ENCODE assay signal across 8 cellular contexts in the genomic region with DNA sequence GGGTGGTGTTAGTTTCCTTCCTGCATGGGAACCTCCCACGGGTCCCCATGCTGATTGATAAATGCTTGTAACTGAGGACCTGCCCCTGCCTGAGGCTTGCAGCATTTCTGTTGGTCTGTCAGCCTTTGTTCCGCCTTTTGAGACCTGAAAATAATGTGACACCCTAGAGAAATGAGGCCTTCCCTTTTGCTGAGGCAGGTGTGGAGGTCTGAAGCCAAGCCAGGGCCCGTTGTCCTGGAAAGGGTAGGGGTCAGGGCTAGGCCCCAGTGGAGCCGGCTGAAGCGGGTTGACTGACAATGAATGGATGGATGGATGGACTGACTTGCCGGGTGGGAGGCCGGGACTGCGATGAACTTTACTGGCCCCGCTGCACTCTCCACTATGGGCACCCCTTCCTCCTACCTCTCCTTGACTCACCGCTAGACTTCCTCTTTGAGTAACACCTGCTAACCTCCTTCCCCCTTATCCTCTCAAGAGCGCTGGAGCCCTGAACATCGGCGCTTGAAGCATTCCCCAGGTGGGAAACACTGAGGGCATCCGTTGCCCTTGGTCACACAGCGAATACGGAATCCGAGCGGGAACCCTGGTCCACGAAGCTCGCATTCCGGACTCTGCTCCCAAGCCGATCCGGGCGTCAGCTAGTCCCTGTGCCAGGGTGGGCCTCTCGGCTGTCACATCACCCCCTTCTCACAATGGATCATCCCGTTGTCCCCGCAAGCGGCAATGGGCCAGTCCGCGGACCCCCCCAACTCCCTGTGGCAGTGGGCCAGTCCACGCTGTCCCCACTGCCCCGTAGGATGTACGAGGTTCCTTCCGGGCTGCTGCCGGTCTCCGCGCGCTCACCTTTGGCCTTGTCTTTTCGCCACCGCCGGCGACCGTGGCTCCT. TPM values are rescaled to one million over a fixed set of nuclear protein-coding genes. Genes with fewer than 3 reads are reported as not detected.
DNase-seq lines count a peak whose midpoint lies in the region; ATAC-seq and TF ChIP-seq lines count a peak whose summit lies in the region.

No MANE protein-coding gene starts in this region.

- peak overlapping the region; percentile 89 for H3K4me3 Mint-ChIP-seq in T-helper 1 cell treated with Interleukin-12 subunit alpha and Interleukin-12 subunit beta and Interleukin-4 antibody, amounts not matched to agents 30 μg/mL and 1 μg/mL, for 36 hours
- H3K4me3 Mint-ChIP-seq in brain: peak overlapping the region; percentile 92 to 100 (median 99)
- H3K4me3 Mint-ChIP-seq in immature natural killer cell: peak overlapping the region; percentile 90 to 98 (median 97)

- peaks cover 28% of the 10 kb centered on the region for H3K4me1 Mint-ChIP-seq in T-helper 1 cell treated with Interleukin-12 subunit alpha and Interleukin-12 subunit beta and Interleukin-4 antibody, amounts not matched to agents 30 μg/mL and 1 μg/mL, for 36 hours (ENCODE audit: low read depth)
- H3K4me1 Mint-ChIP-seq in brain (peaks cover 69% of the 10 kb centered on the region), immature natural killer cell (peaks cover 34 to 45% of the 10 kb centered on the region in 2 donors)

- ATAC-seq in HG03378 (IDR thresholded peaks at IDR 0.05; ENCODE audit: unreplicated experiment): peak; percentile 28

- H3K27ac Mint-ChIP-seq in T-helper 1 cell treated with Interleukin-12 subunit alpha and Interleukin-12 subunit beta and Interleukin-4 antibody, amounts not matched to agents 30 μg/mL and 1 μg/mL, for 36 hours: peak overlapping the region; percentile 82
- H3K27ac Mint-ChIP-seq in brain: peak overlapping the region; percentile 64 to 98 (median 96)
- H3K27ac Mint-ChIP-seq in immature natural killer cell: peak overlapping the region; percentile 80 to 95 (median 86)

- DNase-seq in AG08395 (ENCODE audit: low spot score) (peak; percentile 20), GM19240 (ENCODE audit: insufficient read length, low spot score) (peak; percentile 38), immature natural killer cell (no peak), GM03348 (ENCODE audit: low spot score) (no peak)
- peak in 3 of 4 experiments; percentile 12 to 27 (median 25) for DNase-seq in stimulated activated CD4-positive, alpha-beta T cell treated with anti-CD3 and anti-CD28 coated beads, Interleukin-1b, Interleukin-23, amount 100 ng/mL, for 24 hours (ENCODE audit: low read depth in 4 of 4, low spot score in 1 of 4)

- TF ChIP-seq CTCF in brain (conservative IDR thresholded peaks at IDR 0.05): no peak

- peaks cover 3% of the 10 kb centered on the region for H3K36me3 Mint-ChIP-seq in T-helper 1 cell treated with Interleukin-12 subunit alpha and Interleukin-12 subunit beta and Interleukin-4 antibody, amounts not matched to agents 30 μg/mL and 1 μg/mL, for 36 hours (ENCODE audit: low read depth)
- H3K36me3 Mint-ChIP-seq in brain (peaks cover 8% of the 10 kb centered on the region), immature natural killer cell (no peaks in the 10 kb centered on the region)

- H3K27me3 Mint-ChIP-seq in T-helper 1 cell treated with Interleukin-12 subunit alpha and Interleukin-12 subunit beta and Interleukin-4 antibody, amounts not matched to agents 30 μg/mL and 1 μg/mL, for 36 hours (ENCODE audit: low read depth): no peaks in the 10 kb centered on the region
- H3K27me3 Mint-ChIP-seq in brain: peaks cover 16% of the 10 kb centered on the region
- H3K27me3 Mint-ChIP-seq in immature natural killer cell (ENCODE audit: low read depth in 3 of 3): peaks cover 0 to 4% (median 2%) of the 10 kb centered on the region in 3 donors

- H3K9me3 Mint-ChIP-seq in T-helper 1 cell treated with Interleukin-12 subunit alpha and Interleukin-12 subunit beta and Interleukin-4 antibody, amounts not matched to agents 30 μg/mL and 1 μg/mL, for 36 hours: no peaks in the 10 kb centered on the region
- H3K9me3 Mint-ChIP-seq in brain: peaks cover 0 to 1% (median 0%) of the 10 kb centered on the region in 5 experiments
- H3K9me3 Mint-ChIP-seq in immature natural killer cell: no peaks in the 10 kb centered on the region

RNA-seq across cellular contexts. Expression of a gene that starts 4.4 kb away (rescaled TPM):
- polyA plus RNA-seq in brain (ENCODE audit: insufficient read depth, low read depth, low replicate concordance) (74.5 TPM), immature natural killer cell (1 to 10 TPM; 1.9 to 3.9 (median 2.3) TPM)

RNA-seq across cellular contexts. Expression of a gene that starts 19.9 kb away (rescaled TPM):
- polyA plus RNA-seq in brain (ENCODE audit: insufficient read depth, low read depth, low replicate concordance) (1.8 TPM), immature natural killer cell (not detected)

RNA-seq across cellular contexts. Expression of a gene that starts 32.7 kb away (rescaled TPM):
- polyA plus RNA-seq in brain (ENCODE audit: insufficient read depth, low read depth, low replicate concordance) (10.9 TPM), immature natural killer cell (1 to 10 TPM in 2 of 3 donors, not detected in 1; 3.3 to 7.1 TPM)

Comparison
In these comparisons a context has a peak if more than half of its experiments do, and no peak if none do; other contexts are left out.
1. DNase-seq: peak in AG08395 (single experiment), GM19240 (single experiment) and stimulated activated CD4-positive, alpha-beta T cell treated with anti-CD3 and anti-CD28 coated beads, Interleukin-1b, Interleukin-23, amount 100 ng/mL, for 24 hours (3 of 4); none in immature natural killer cell (0 of 3) and GM03348 (single experiment).
2. RNA of a gene that starts 4.4 kb away (polyA plus RNA-seq): 74.5 TPM in brain (single experiment); 1.9 to 3.9 TPM in immature natural killer cell; every median in the first group is over 10 times any median in the second.
3. Peak in every context shown above with its lines, with median percentiles within 50 percentile points of each other: H3K27ac Mint-ChIP-seq and H3K4me3 Mint-ChIP-seq.